ENCODE assay signal across 19 cellular contexts in genomic region chr1:242211254-242212022, GRCh38.
"Had no signal": no experiment of that assay in that cellular context is flagged by ENCODE, and none has a peak within 500 bp of the region (broad histone marks: within the 10 kb centered on the region; RNA-seq: fewer than 3 reads in every experiment).

No MANE protein-coding gene starts in this region.

- H3K36me3 ChIP-seq: right atrium auricular region, tibial artery, uterus had no signal

- H3K9me3 ChIP-seq: right atrium auricular region, uterus had no signal

- H3K4me1 ChIP-seq: right atrium auricular region, tibial artery, uterus had no signal

- H3K4me1 Mint-ChIP-seq: activated naive CD8-positive, alpha-beta T cell treated with anti-CD3 and anti-CD28 coated beads, Interleukin-2, amount 10 ng/mL, durations not matched to agents 7 days and 5 days; memory B cell had no signal

- H3K4me3 ChIP-seq: right atrium auricular region, skin epidermis, tibial artery, uterus had no signal

- H3K27ac Mint-ChIP-seq: activated naive CD8-positive, alpha-beta T cell treated with anti-CD3 and anti-CD28 coated beads, Interleukin-2, amount 10 ng/mL, durations not matched to agents 7 days and 5 days; memory B cell; natural killer cell treated with Interleukin-12 subunit alpha and Interleukin-12 subunit beta and Interleukin-15 and Interleukin-18, amount 100 ng/mL, for 72 hours had no signal

- H3K27ac ChIP-seq: right atrium auricular region, skin epidermis, tibial artery, uterus had no signal

- DNase-seq: activated CD4-positive, alpha-beta T cell treated with anti-CD3 and anti-CD28 coated beads for 1 hour; activated CD4-positive, alpha-beta T cell treated with anti-CD3 and anti-CD28 coated beads, Interleukin-2, amount 50 U/mL, for 4 hours; activated naive CD4-positive, alpha-beta T cell; activated naive CD8-positive, alpha-beta T cell treated with anti-CD3 and anti-CD28 coated beads, Interleukin-2, amount 10 ng/mL, durations not matched to agents 7 days and 5 days; activated T-cell treated with anti-CD3 and anti-CD28 coated beads for 4 hours; cortex of kidney; effector CD8-positive, alpha-beta T cell; foreskin fibroblast; left ventricle myocardium superior; nucleus accumbens; stimulated activated CD4-positive, alpha-beta T cell treated with anti-CD3 and anti-CD28 coated beads, Interleukin-15, amount 100 ng/mL, for 24 hours; stimulated activated CD4-positive, alpha-beta T cell treated with anti-CD3 and anti-CD28 coated beads, Interleukin-4, amount 100 ng/mL, for 24 hours; stimulated activated naive CD4-positive, alpha-beta T cell; tibial artery; uterus had no signal

- H3K27me3 ChIP-seq: right atrium auricular region, tibial artery, uterus had no signal

- ATAC-seq: left ventricle myocardium superior; natural killer cell treated with Interleukin-12 subunit alpha and Interleukin-12 subunit beta and Interleukin-15 and Interleukin-18, amount 100 ng/mL, for 72 hours had no signal

- H3K4me3 Mint-ChIP-seq: activated naive CD8-positive, alpha-beta T cell treated with anti-CD3 and anti-CD28 coated beads, Interleukin-2, amount 10 ng/mL, durations not matched to agents 7 days and 5 days; memory B cell; natural killer cell treated with Interleukin-12 subunit alpha and Interleukin-12 subunit beta and Interleukin-15 and Interleukin-18, amount 100 ng/mL, for 72 hours had no signal

- H3K36me3 Mint-ChIP-seq: activated naive CD8-positive, alpha-beta T cell treated with anti-CD3 and anti-CD28 coated beads, Interleukin-2, amount 10 ng/mL, durations not matched to agents 7 days and 5 days; memory B cell; natural killer cell treated with Interleukin-12 subunit alpha and Interleukin-12 subunit beta and Interleukin-15 and Interleukin-18, amount 100 ng/mL, for 72 hours had no signal

- H3K27me3 Mint-ChIP-seq: natural killer cell treated with Interleukin-12 subunit alpha and Interleukin-12 subunit beta and Interleukin-15 and Interleukin-18, amount 100 ng/mL, for 72 hours had no signal
